Comparison of ENCODE assay signal across 23 cellular contexts in genomic region chr4:61224573-61224972, GRCh38.
"Had no signal": no experiment of that assay in that cellular context is flagged by ENCODE, and none has a peak within 500 bp of the region (broad histone marks: within the 10 kb centered on the region; RNA-seq: fewer than 3 reads in every experiment).

No MANE protein-coding gene starts in this region.

- H3K4me1 Mint-ChIP-seq: endodermal cell had no signal

- H3K27ac Mint-ChIP-seq: dendritic cell treated with granulocyte-macrophage colony-stimulating factor and Interleukin-4, amounts not matched to agents 40 ng/mL and 50 ng/mL, for 4 days; effector memory CD8-positive, alpha-beta T cell; endodermal cell; mesothelial cell of epicardium had no signal

- H3K4me1 ChIP-seq: colonic mucosa, esophagus squamous epithelium, gastrocnemius medialis, heart right ventricle, left lung, lower lobe of right lung had no signal

- DNase-seq: colonic mucosa; cortex of kidney; effector CD8-positive, alpha-beta T cell; effector memory CD8-positive, alpha-beta T cell; endodermal cell; erythroblast; esophagus squamous epithelium; foreskin fibroblast; foreskin melanocyte; gastrocnemius medialis; glutamatergic neuron; heart right ventricle; hippocampal formation; left cardiac atrium; left lung; left ventricle myocardium superior; lower lobe of right lung; mesenchymal stem cell; mucosa of descending colon had no signal

- H3K27me3 Mint-ChIP-seq: effector memory CD8-positive, alpha-beta T cell had no signal

- H3K27ac ChIP-seq: colonic mucosa, epithelial cell of prostate, esophagus squamous epithelium, gastrocnemius medialis, heart right ventricle, left lung, lower lobe of right lung had no signal

- H3K9me3 Mint-ChIP-seq: dendritic cell treated with granulocyte-macrophage colony-stimulating factor and Interleukin-4, amounts not matched to agents 40 ng/mL and 50 ng/mL, for 4 days; endodermal cell; mesothelial cell of epicardium had no signal

- H3K36me3 ChIP-seq: colonic mucosa, esophagus squamous epithelium, gastrocnemius medialis, heart right ventricle, left lung, lower lobe of right lung had no signal

- H3K4me3 ChIP-seq: colonic mucosa, esophagus squamous epithelium, gastrocnemius medialis, heart right ventricle, left lung, lower lobe of right lung, mucosa of descending colon had no signal

- H3K27me3 ChIP-seq: colonic mucosa, esophagus squamous epithelium, gastrocnemius medialis, heart right ventricle, left lung had no signal

- ATAC-seq: effector memory CD8-positive, alpha-beta T cell; esophagus mucosa; gastrocnemius medialis; heart right ventricle; left cardiac atrium; left lung; left ventricle myocardium superior; lower lobe of right lung; mucosa of descending colon had no signal

- H3K4me3 Mint-ChIP-seq: dendritic cell treated with granulocyte-macrophage colony-stimulating factor and Interleukin-4, amounts not matched to agents 40 ng/mL and 50 ng/mL, for 4 days; effector memory CD8-positive, alpha-beta T cell; endodermal cell; mesothelial cell of epicardium had no signal

- H3K9me3 ChIP-seq: colonic mucosa, esophagus squamous epithelium, gastrocnemius medialis, heart right ventricle, left lung, lower lobe of right lung, mucosa of descending colon had no signal
